Comparison of ENCODE assay signal across 31 cellular contexts in genomic region chr13:43959291-43959690, GRCh38.
"Had no signal": no experiment of that assay in that cellular context is flagged by ENCODE, and none has a peak within 500 bp of the region (broad histone marks: within the 10 kb centered on the region; RNA-seq: fewer than 3 reads in every experiment).

No MANE protein-coding gene starts in this region.

- H3K4me2 ChIP-seq: hepatocyte had no signal

- H3K27ac Mint-ChIP-seq: naive thymus-derived CD4-positive, alpha-beta T cell; natural killer cell treated with Interleukin-12 subunit alpha and Interleukin-12 subunit beta and Interleukin-15 and Interleukin-18, amount 100 ng/mL, for 72 hours; stimulated activated naive B cell treated with anti-CD40 and anti-IgM and Interleukin-4, amounts not matched to agents 10 μg/mL and 1 μg/mL and 100 μg/mL, for 72 hours had no signal

- H3K27ac ChIP-seq: heart right ventricle, hepatocyte, left lung, lower lobe of right lung, pancreas, prostate gland, skin epidermis, stomach, testis, thyroid gland, transverse colon, upper lobe of right lung had no signal

- H3K36me3 ChIP-seq: heart right ventricle, left lung, lower lobe of right lung, pancreas, prostate gland, stomach, thyroid gland, transverse colon, upper lobe of right lung had no signal

- DNase-seq: heart right ventricle; islet precursor cell; left cardiac atrium; left lung; lower lobe of right lung; mammary epithelial cell; midbrain; mucosa of descending colon; naive thymus-derived CD4-positive, alpha-beta T cell; nucleus accumbens; pancreas; posterior cingulate gyrus; retina; right cardiac atrium; stimulated activated CD4-positive, alpha-beta T cell treated with anti-CD3 and anti-CD28 coated beads, Interleukin-12 subunit alpha, Interleukin-12 subunit beta, amount 100 ng/mL, for 4 hours; stimulated activated CD4-positive, alpha-beta T cell treated with anti-CD3 and anti-CD28 coated beads, Interleukin-15, amount 100 ng/mL, for 24 hours; stimulated activated CD4-positive, alpha-beta T cell treated with anti-CD3 and anti-CD28 coated beads, Interleukin-2, amount 100 ng/mL, for 24 hours; stimulated activated CD4-positive, alpha-beta T cell treated with anti-CD3 and anti-CD28 coated beads, Interleukin-4, amount 100 ng/mL, for 1 hour; stimulated activated naive B cell treated with anti-CD40 and anti-IgM and Interleukin-4, amounts not matched to agents 10 μg/mL and 1 μg/mL and 100 μg/mL, for 72 hours; stimulated activated naive CD8-positive, alpha-beta T cell treated with anti-CD3 and anti-CD28 coated beads, Interleukin-15, Interleukin-2, amounts not matched to agents 100 U/mL and 50 U/mL, for 24 hours; stomach; testis; thyroid gland; transverse colon; upper lobe of right lung had no signal

- H3K36me3 Mint-ChIP-seq: naive thymus-derived CD4-positive, alpha-beta T cell; natural killer cell treated with Interleukin-12 subunit alpha and Interleukin-12 subunit beta and Interleukin-15 and Interleukin-18, amount 100 ng/mL, for 72 hours; stimulated activated naive B cell treated with anti-CD40 and anti-IgM and Interleukin-4, amounts not matched to agents 10 μg/mL and 1 μg/mL and 100 μg/mL, for 72 hours had no signal

- H3K27me3 ChIP-seq: hepatocyte, left lung, pancreas, stomach, testis, thyroid gland, transverse colon, upper lobe of right lung had no signal

- H3K4me3 Mint-ChIP-seq: naive thymus-derived CD4-positive, alpha-beta T cell; natural killer cell treated with Interleukin-12 subunit alpha and Interleukin-12 subunit beta and Interleukin-15 and Interleukin-18, amount 100 ng/mL, for 72 hours; neural crest cell; stimulated activated naive B cell treated with anti-CD40 and anti-IgM and Interleukin-4, amounts not matched to agents 10 μg/mL and 1 μg/mL and 100 μg/mL, for 72 hours had no signal

- ATAC-seq: heart right ventricle; left cardiac atrium; left lung; lower lobe of right lung; mucosa of descending colon; naive thymus-derived CD4-positive, alpha-beta T cell; natural killer cell treated with Interleukin-12 subunit alpha and Interleukin-12 subunit beta and Interleukin-15 and Interleukin-18, amount 100 ng/mL, for 72 hours; pancreas; right cardiac atrium; sciatic nerve; stimulated activated naive B cell treated with anti-CD40 and anti-IgM and Interleukin-4, amounts not matched to agents 10 μg/mL and 1 μg/mL and 100 μg/mL, for 72 hours; stimulated activated naive CD8-positive, alpha-beta T cell treated with anti-CD3 and anti-CD28 coated beads, Interleukin-15, Interleukin-2, amounts not matched to agents 100 U/mL and 50 U/mL, for 24 hours; upper lobe of right lung had no signal

- H3K4me3 ChIP-seq: heart right ventricle, hepatocyte, left lung, lower lobe of right lung, mucosa of descending colon, pancreas, prostate gland, skin epidermis, stomach, testis, thyroid gland, transverse colon, upper lobe of right lung had no signal

- H3K4me1 ChIP-seq: heart right ventricle, left lung, lower lobe of right lung, pancreas, prostate gland, thyroid gland, transverse colon, upper lobe of right lung had no signal

- H3K9me3 Mint-ChIP-seq: natural killer cell treated with Interleukin-12 subunit alpha and Interleukin-12 subunit beta and Interleukin-15 and Interleukin-18, amount 100 ng/mL, for 72 hours; neural crest cell had no signal

- H3K4me1 Mint-ChIP-seq: naive thymus-derived CD4-positive, alpha-beta T cell; neural crest cell; stimulated activated naive B cell treated with anti-CD40 and anti-IgM and Interleukin-4, amounts not matched to agents 10 μg/mL and 1 μg/mL and 100 μg/mL, for 72 hours had no signal

- H3K79me2 ChIP-seq: hepatocyte had no signal
